Comparison of ENCODE assay signal across 1 cellular context in the genomic region with DNA sequence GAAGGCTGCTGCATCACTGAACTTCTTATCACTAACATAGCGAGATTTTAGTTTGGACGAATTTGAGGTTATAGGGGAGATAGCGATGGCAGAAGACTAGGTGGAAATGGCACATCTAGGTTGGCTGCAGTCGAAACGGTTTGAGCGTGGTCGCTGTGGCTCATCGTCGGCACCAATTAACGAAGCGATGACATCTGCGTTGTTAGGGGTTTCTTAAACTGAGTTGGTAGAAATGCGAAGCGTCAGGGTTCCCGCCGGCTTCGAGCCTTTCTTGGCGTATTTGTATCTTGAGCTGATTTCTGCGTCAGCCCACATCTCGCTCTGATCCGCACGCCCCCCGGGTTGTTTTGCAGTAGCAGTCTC.
TF ChIP-seq lines count a peak whose summit lies in the region.

No MANE protein-coding gene starts in this region.

TF ChIP-seq in K562, 482 proteins besides CTCF, POLR2A, EP300 and RAD21 (continued from another document and continues in another):
- TF ChIP-seq POU5F1 (IDR thresholded peaks at IDR 0.05; ENCODE audit: borderline replicate concordance, low read depth, low read length, partially characterized antibody) (no peak), CC2D1A (IDR thresholded peaks at IDR 0.05) (peak; percentile 9; the same call in 1 of the 2 replicates), ZNF282 (CRISPR knock-in tag; IDR thresholded peaks at IDR 0.05) (no peak), FOXP1 (CRISPR knock-in tag; IDR thresholded peaks at IDR 0.05) (no peak), CREM (IDR thresholded peaks at IDR 0.05; ENCODE audit: low read depth) (no peak; the same call in 1 of the 2 replicates), PCBP2 (IDR thresholded peaks at IDR 0.05; ENCODE audit: low read depth, low read length, poor library complexity, severe bottlenecking) (no peak), NR4A1 (CRISPR knock-in tag; IDR thresholded peaks at IDR 0.05) (no peak), NR4A1 (tag; IDR thresholded peaks at IDR 0.05) (no peak), POLR2H (tag; IDR thresholded peaks at IDR 0.05; ENCODE audit: low read depth) (peak; percentile 38; the same call in 1 of the 2 replicates), GTF2A2 (tag; IDR thresholded peaks at IDR 0.05) (no peak), CREB1 (IDR thresholded peaks at IDR 0.05) (0 out of 2 replicates have a peak, but pooled peaks have one; percentile 4), CREB1 (CRISPR knock-in tag; IDR thresholded peaks at IDR 0.05) (no peak), NFATC3 (IDR thresholded peaks at IDR 0.05) (no peak), ZNF23 (CRISPR knock-in tag; IDR thresholded peaks at IDR 0.05) (no peak), RFX1 (IDR thresholded peaks at IDR 0.05) (no peak), SIX5 (IDR thresholded peaks at IDR 0.05; ENCODE audit: borderline replicate concordance in 1 of 2, insufficient read depth in 1 of 2, low read depth in 1 of 2, low read length in 2 of 2) (no peak), SMAD3 (CRISPR knock-in tag; conservative IDR thresholded peaks at IDR 0.05) (no peak), TEAD1 (CRISPR knock-in tag; IDR thresholded peaks at IDR 0.05) (no peak), NCOA4 (IDR thresholded peaks at IDR 0.05; ENCODE audit: partially characterized antibody) (no peak), FOXJ2 (tag; IDR thresholded peaks at IDR 0.05) (no peak), CBX8 (IDR thresholded peaks at IDR 0.05; ENCODE audit: borderline replicate concordance, extremely low read depth, low read depth, low read length, poor library complexity, severe bottlenecking) (no peak)
- TF ChIP-seq, protein P1, sequence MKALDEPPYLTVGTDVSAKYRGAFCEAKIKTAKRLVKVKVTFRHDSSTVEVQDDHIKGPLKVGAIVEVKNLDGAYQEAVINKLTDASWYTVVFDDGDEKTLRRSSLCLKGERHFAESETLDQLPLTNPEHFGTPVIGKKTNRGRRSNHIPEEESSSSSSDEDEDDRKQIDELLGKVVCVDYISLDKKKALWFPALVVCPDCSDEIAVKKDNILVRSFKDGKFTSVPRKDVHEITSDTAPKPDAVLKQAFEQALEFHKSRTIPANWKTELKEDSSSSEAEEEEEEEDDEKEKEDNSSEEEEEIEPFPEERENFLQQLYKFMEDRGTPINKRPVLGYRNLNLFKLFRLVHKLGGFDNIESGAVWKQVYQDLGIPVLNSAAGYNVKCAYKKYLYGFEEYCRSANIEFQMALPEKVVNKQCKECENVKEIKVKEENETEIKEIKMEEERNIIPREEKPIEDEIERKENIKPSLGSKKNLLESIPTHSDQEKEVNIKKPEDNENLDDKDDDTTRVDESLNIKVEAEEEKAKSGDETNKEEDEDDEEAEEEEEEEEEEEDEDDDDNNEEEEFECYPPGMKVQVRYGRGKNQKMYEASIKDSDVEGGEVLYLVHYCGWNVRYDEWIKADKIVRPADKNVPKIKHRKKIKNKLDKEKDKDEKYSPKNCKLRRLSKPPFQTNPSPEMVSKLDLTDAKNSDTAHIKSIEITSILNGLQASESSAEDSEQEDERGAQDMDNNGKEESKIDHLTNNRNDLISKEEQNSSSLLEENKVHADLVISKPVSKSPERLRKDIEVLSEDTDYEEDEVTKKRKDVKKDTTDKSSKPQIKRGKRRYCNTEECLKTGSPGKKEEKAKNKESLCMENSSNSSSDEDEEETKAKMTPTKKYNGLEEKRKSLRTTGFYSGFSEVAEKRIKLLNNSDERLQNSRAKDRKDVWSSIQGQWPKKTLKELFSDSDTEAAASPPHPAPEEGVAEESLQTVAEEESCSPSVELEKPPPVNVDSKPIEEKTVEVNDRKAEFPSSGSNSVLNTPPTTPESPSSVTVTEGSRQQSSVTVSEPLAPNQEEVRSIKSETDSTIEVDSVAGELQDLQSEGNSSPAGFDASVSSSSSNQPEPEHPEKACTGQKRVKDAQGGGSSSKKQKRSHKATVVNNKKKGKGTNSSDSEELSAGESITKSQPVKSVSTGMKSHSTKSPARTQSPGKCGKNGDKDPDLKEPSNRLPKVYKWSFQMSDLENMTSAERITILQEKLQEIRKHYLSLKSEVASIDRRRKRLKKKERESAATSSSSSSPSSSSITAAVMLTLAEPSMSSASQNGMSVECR (CRISPR knock-in tag; IDR thresholded peaks at IDR 0.05), result no peak
- TF ChIP-seq, protein P2, sequence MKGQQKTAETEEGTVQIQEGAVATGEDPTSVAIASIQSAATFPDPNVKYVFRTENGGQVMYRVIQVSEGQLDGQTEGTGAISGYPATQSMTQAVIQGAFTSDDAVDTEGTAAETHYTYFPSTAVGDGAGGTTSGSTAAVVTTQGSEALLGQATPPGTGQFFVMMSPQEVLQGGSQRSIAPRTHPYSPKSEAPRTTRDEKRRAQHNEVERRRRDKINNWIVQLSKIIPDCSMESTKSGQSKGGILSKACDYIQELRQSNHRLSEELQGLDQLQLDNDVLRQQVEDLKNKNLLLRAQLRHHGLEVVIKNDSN (CRISPR knock-in tag; IDR thresholded peaks at IDR 0.05), result no peak
- TF ChIP-seq, protein P3, sequence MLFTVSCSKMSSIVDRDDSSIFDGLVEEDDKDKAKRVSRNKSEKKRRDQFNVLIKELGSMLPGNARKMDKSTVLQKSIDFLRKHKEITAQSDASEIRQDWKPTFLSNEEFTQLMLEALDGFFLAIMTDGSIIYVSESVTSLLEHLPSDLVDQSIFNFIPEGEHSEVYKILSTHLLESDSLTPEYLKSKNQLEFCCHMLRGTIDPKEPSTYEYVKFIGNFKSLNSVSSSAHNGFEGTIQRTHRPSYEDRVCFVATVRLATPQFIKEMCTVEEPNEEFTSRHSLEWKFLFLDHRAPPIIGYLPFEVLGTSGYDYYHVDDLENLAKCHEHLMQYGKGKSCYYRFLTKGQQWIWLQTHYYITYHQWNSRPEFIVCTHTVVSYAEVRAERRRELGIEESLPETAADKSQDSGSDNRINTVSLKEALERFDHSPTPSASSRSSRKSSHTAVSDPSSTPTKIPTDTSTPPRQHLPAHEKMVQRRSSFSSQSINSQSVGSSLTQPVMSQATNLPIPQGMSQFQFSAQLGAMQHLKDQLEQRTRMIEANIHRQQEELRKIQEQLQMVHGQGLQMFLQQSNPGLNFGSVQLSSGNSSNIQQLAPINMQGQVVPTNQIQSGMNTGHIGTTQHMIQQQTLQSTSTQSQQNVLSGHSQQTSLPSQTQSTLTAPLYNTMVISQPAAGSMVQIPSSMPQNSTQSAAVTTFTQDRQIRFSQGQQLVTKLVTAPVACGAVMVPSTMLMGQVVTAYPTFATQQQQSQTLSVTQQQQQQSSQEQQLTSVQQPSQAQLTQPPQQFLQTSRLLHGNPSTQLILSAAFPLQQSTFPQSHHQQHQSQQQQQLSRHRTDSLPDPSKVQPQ (CRISPR knock-in tag; IDR thresholded peaks at IDR 0.05; ENCODE audit: borderline replicate concordance), result no peak
- TF ChIP-seq, protein P4, sequence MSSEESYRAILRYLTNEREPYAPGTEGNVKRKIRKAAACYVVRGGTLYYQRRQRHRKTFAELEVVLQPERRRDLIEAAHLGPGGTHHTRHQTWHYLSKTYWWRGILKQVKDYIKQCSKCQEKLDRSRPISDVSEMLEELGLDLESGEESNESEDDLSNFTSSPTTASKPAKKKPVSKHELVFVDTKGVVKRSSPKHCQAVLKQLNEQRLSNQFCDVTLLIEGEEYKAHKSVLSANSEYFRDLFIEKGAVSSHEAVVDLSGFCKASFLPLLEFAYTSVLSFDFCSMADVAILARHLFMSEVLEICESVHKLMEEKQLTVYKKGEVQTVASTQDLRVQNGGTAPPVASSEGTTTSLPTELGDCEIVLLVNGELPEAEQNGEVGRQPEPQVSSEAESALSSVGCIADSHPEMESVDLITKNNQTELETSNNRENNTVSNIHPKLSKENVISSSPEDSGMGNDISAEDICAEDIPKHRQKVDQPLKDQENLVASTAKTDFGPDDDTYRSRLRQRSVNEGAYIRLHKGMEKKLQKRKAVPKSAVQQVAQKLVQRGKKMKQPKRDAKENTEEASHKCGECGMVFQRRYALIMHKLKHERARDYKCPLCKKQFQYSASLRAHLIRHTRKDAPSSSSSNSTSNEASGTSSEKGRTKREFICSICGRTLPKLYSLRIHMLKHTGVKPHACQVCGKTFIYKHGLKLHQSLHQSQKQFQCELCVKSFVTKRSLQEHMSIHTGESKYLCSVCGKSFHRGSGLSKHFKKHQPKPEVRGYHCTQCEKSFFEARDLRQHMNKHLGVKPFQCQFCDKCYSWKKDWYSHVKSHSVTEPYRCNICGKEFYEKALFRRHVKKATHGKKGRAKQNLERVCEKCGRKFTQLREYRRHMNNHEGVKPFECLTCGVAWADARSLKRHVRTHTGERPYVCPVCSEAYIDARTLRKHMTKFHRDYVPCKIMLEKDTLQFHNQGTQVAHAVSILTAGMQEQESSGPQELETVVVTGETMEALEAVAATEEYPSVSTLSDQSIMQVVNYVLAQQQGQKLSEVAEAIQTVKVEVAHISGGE (CRISPR knock-in tag; IDR thresholded peaks at IDR 0.05), result no peak
- TF ChIP-seq, protein P5, sequence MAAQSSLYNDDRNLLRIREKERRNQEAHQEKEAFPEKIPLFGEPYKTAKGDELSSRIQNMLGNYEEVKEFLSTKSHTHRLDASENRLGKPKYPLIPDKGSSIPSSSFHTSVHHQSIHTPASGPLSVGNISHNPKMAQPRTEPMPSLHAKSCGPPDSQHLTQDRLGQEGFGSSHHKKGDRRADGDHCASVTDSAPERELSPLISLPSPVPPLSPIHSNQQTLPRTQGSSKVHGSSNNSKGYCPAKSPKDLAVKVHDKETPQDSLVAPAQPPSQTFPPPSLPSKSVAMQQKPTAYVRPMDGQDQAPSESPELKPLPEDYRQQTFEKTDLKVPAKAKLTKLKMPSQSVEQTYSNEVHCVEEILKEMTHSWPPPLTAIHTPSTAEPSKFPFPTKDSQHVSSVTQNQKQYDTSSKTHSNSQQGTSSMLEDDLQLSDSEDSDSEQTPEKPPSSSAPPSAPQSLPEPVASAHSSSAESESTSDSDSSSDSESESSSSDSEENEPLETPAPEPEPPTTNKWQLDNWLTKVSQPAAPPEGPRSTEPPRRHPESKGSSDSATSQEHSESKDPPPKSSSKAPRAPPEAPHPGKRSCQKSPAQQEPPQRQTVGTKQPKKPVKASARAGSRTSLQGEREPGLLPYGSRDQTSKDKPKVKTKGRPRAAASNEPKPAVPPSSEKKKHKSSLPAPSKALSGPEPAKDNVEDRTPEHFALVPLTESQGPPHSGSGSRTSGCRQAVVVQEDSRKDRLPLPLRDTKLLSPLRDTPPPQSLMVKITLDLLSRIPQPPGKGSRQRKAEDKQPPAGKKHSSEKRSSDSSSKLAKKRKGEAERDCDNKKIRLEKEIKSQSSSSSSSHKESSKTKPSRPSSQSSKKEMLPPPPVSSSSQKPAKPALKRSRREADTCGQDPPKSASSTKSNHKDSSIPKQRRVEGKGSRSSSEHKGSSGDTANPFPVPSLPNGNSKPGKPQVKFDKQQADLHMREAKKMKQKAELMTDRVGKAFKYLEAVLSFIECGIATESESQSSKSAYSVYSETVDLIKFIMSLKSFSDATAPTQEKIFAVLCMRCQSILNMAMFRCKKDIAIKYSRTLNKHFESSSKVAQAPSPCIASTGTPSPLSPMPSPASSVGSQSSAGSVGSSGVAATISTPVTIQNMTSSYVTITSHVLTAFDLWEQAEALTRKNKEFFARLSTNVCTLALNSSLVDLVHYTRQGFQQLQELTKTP (IDR thresholded peaks at IDR 0.05; ENCODE audit: low read depth in 1 of 2, partially characterized antibody in 2 of 2), result peak in 1 of 2 experiments; percentile 12
- TF ChIP-seq, protein P6, sequence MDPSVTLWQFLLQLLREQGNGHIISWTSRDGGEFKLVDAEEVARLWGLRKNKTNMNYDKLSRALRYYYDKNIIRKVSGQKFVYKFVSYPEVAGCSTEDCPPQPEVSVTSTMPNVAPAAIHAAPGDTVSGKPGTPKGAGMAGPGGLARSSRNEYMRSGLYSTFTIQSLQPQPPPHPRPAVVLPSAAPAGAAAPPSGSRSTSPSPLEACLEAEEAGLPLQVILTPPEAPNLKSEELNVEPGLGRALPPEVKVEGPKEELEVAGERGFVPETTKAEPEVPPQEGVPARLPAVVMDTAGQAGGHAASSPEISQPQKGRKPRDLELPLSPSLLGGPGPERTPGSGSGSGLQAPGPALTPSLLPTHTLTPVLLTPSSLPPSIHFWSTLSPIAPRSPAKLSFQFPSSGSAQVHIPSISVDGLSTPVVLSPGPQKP (CRISPR knock-in tag; IDR thresholded peaks at IDR 0.05), result no peak
- TF ChIP-seq, protein P7, sequence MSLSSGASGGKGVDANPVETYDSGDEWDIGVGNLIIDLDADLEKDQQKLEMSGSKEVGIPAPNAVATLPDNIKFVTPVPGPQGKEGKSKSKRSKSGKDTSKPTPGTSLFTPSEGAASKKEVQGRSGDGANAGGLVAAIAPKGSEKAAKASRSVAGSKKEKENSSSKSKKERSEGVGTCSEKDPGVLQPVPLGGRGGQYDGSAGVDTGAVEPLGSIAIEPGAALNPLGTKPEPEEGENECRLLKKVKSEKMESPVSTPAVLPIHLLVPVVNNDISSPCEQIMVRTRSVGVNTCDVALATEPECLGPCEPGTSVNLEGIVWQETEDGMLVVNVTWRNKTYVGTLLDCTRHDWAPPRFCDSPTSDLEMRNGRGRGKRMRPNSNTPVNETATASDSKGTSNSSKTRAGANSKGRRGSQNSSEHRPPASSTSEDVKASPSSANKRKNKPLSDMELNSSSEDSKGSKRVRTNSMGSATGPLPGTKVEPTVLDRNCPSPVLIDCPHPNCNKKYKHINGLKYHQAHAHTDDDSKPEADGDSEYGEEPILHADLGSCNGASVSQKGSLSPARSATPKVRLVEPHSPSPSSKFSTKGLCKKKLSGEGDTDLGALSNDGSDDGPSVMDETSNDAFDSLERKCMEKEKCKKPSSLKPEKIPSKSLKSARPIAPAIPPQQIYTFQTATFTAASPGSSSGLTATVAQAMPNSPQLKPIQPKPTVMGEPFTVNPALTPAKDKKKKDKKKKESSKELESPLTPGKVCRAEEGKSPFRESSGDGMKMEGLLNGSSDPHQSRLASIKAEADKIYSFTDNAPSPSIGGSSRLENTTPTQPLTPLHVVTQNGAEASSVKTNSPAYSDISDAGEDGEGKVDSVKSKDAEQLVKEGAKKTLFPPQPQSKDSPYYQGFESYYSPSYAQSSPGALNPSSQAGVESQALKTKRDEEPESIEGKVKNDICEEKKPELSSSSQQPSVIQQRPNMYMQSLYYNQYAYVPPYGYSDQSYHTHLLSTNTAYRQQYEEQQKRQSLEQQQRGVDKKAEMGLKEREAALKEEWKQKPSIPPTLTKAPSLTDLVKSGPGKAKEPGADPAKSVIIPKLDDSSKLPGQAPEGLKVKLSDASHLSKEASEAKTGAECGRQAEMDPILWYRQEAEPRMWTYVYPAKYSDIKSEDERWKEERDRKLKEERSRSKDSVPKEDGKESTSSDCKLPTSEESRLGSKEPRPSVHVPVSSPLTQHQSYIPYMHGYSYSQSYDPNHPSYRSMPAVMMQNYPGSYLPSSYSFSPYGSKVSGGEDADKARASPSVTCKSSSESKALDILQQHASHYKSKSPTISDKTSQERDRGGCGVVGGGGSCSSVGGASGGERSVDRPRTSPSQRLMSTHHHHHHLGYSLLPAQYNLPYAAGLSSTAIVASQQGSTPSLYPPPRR (CRISPR knock-in tag; IDR thresholded peaks at IDR 0.05; ENCODE audit: borderline replicate concordance), result no peak
- TF ChIP-seq, protein P8, sequence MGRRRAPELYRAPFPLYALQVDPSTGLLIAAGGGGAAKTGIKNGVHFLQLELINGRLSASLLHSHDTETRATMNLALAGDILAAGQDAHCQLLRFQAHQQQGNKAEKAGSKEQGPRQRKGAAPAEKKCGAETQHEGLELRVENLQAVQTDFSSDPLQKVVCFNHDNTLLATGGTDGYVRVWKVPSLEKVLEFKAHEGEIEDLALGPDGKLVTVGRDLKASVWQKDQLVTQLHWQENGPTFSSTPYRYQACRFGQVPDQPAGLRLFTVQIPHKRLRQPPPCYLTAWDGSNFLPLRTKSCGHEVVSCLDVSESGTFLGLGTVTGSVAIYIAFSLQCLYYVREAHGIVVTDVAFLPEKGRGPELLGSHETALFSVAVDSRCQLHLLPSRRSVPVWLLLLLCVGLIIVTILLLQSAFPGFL (CRISPR knock-in tag; IDR thresholded peaks at IDR 0.05), result no peak
- TF ChIP-seq, protein P9, sequence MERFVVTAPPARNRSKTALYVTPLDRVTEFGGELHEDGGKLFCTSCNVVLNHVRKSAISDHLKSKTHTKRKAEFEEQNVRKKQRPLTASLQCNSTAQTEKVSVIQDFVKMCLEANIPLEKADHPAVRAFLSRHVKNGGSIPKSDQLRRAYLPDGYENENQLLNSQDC (CRISPR knock-in tag; IDR thresholded peaks at IDR 0.05), result no peak
